Comparison of ENCODE assay signal across 17 cellular contexts in genomic region chr13:113903361-113903760, GRCh38. TPM values are rescaled to one million over a fixed set of nuclear protein-coding genes. Genes with fewer than 3 reads are reported as not detected.
A peak's percentile ranks its signal among the peaks of the same experiment; 100 is the strongest.
DNase-seq lines count a peak whose midpoint lies in the region; ATAC-seq, FAIRE-seq and TF ChIP-seq lines count a peak whose summit lies in the region.
"Had no signal": no experiment of that assay in that cellular context is flagged by ENCODE, and none has a peak within 500 bp of the region (broad histone marks: within the 10 kb centered on the region; RNA-seq: fewer than 3 reads in every experiment).

No MANE protein-coding gene starts in this region.

- no peak overlapping the region for H3K9ac ChIP-seq in astrocyte (ENCODE audit: low read length)

- peak overlapping the region; percentile 24 for H3K27ac ChIP-seq in astrocyte (ENCODE audit: low read depth, low read length)
- H3K27ac ChIP-seq in lung (ENCODE audit: low read depth in 1 of 2, low read length in 1 of 2) = peak overlapping the region in 1 of 2 donors; percentile 13
- H3K27ac ChIP-seq in upper lobe of right lung = no peak overlapping the region
- H3K27ac ChIP-seq: A549 had no signal

- H3K36me3 ChIP-seq in astrocyte (ENCODE audit: insufficient read depth, low read length) = no peaks in the 10 kb centered on the region
- no peaks in the 10 kb centered on the region for H3K36me3 ChIP-seq in lung (ENCODE audit: control insufficient read depth in 2 of 2, insufficient read depth in 2 of 2, low read length in 2 of 2)
- H3K36me3 ChIP-seq in upper lobe of right lung = no peaks in the 10 kb centered on the region

- H3K36me3 Mint-ChIP-seq in astrocyte (ENCODE audit: low read depth, unreplicated experiment) = peaks cover 2% of the 10 kb centered on the region

- H3K27me3 Mint-ChIP-seq in astrocyte (ENCODE audit: low read depth, unreplicated experiment) = no peaks in the 10 kb centered on the region

- H3K4me3 Mint-ChIP-seq in astrocyte (ENCODE audit: unreplicated experiment) = no peak overlapping the region
- H3K4me3 Mint-ChIP-seq: endodermal cell; nephron; stimulated activated naive CD8-positive, alpha-beta T cell treated with anti-CD3 and anti-CD28 coated beads, Interleukin-15, Interleukin-2, amounts not matched to agents 100 ng/mL and 50 ng/mL, for 24 hours had no signal

- H3K4me3 ChIP-seq in astrocyte (ENCODE audit: insufficient read depth, low read depth, low read length) (no peak overlapping the region), lung (no peak overlapping the region), upper lobe of right lung (no peak overlapping the region)
- H3K4me3 ChIP-seq: A549 had no signal

- ATAC-seq in lung (ENCODE audit: insufficient read depth, low FRiP score) (no peak), upper lobe of right lung (peak; percentile 51), GM19455 (IDR thresholded peaks at IDR 0.05; ENCODE audit: unreplicated experiment) (no peak)

- peak overlapping the region; percentile 38 for H2AFZ ChIP-seq in astrocyte (ENCODE audit: low read depth, low read length)

- H3K27ac Mint-ChIP-seq in astrocyte (ENCODE audit: unreplicated experiment) = peak overlapping the region; percentile 94
- H3K27ac Mint-ChIP-seq: endodermal cell; stimulated activated naive CD8-positive, alpha-beta T cell treated with anti-CD3 and anti-CD28 coated beads, Interleukin-15, Interleukin-2, amounts not matched to agents 100 ng/mL and 50 ng/mL, for 24 hours had no signal

- no peaks in the 10 kb centered on the region for H3K79me2 ChIP-seq in astrocyte (ENCODE audit: insufficient read depth, low read length)

- no peaks in the 10 kb centered on the region for H4K20me1 ChIP-seq in astrocyte (ENCODE audit: insufficient read depth, low read length)

- no peaks in the 10 kb centered on the region for H3K27me3 ChIP-seq in astrocyte (ENCODE audit: insufficient read depth, low read length)
- no peaks in the 10 kb centered on the region for H3K27me3 ChIP-seq in lung (ENCODE audit: control insufficient read depth, insufficient read depth)
- H3K27me3 ChIP-seq in upper lobe of right lung = peaks cover 4% of the 10 kb centered on the region

- peak; percentile 37 for DNase-seq in activated CD8-positive, alpha-beta memory T cell treated with anti-CD3 and anti-CD28 coated beads for 24 hours
- DNase-seq in activated CD8-positive, alpha-beta memory T cell treated with anti-CD3 and anti-CD28 coated beads, Interleukin-2, amount 50 U/mL, for 48 hours = no peak
- DNase-seq in astrocyte (ENCODE audit: low read depth) = peak; percentile 69
- DNase-seq in lung (ENCODE audit: low spot score) = peak; percentile 22
- no peak for DNase-seq in upper lobe of right lung
- DNase-seq in stimulated activated CD8-positive, alpha-beta memory T cell treated with anti-CD3 and anti-CD28 coated beads, Interleukin-4, amount 100 ng/mL, for 48 hours = no peak
- DNase-seq in stimulated activated CD4-positive, alpha-beta T cell treated with anti-CD3 and anti-CD28 coated beads, Interleukin-1b, Interleukin-23, amount 100 ng/mL, for 48 hours = no peak
- DNase-seq: activated gamma-delta T cell treated with Interleukin-2 at 50 U/mL for 16 hours, COR-L47, NCI-H2029, NCI-H526 treated with DMSO at 0.1 percent for 48 hours, T-helper 9 cell had no signal

- TF ChIP-seq CTCF in astrocyte (IDR thresholded peaks at IDR 0.05; ENCODE audit: insufficient read depth, low read depth, low read length) (no peak), lung (IDR thresholded peaks at IDR 0.05; ENCODE audit: control extremely low read depth, extremely low read depth) (no peak), upper lobe of right lung (IDR thresholded peaks at IDR 0.05) (no peak)

- H3K9me3 Mint-ChIP-seq in astrocyte (ENCODE audit: unreplicated experiment) = no peaks in the 10 kb centered on the region
- H3K9me3 Mint-ChIP-seq: endodermal cell; nephron; stimulated activated naive CD8-positive, alpha-beta T cell treated with anti-CD3 and anti-CD28 coated beads, Interleukin-15, Interleukin-2, amounts not matched to agents 100 ng/mL and 50 ng/mL, for 24 hours had no signal

- WGBS in lung, 2 donors = 79 to 82% methylated on average over 6 of the region's 6 CpGs

- H3K9me3 ChIP-seq in astrocyte (ENCODE audit: insufficient read depth, low read depth, low read length) (no peaks in the 10 kb centered on the region), lung (ENCODE audit: control insufficient read depth in 2 of 2, insufficient read depth in 1 of 2, low read length in 1 of 2) (no peaks in the 10 kb centered on the region), upper lobe of right lung (no peaks in the 10 kb centered on the region)
- H3K9me3 ChIP-seq: A549 had no signal

- FAIRE-seq in astrocyte (lab: Jason Lieb, UNC) = peak; percentile 73
- FAIRE-seq: A549 had no signal

- intact Hi-C loops in upper lobe of right lung (cut with DNase I) = no loop called here

- H3K4me1 ChIP-seq in astrocyte (ENCODE audit: insufficient read depth, low read length) (peaks cover 30% of the 10 kb centered on the region), lung (ENCODE audit: control insufficient read depth in 2 of 2, insufficient read depth in 2 of 2, low read length in 2 of 2) (peaks cover 0 to 2% of the 10 kb centered on the region in 2 donors), upper lobe of right lung (no peaks in the 10 kb centered on the region)
- H3K4me1 ChIP-seq: A549 had no signal

- H3K4me1 Mint-ChIP-seq in astrocyte (ENCODE audit: low read depth, unreplicated experiment) = peaks cover 46% of the 10 kb centered on the region

- H3K4me2 ChIP-seq in astrocyte (ENCODE audit: low read length) = no peak overlapping the region
- H3K4me2 ChIP-seq: A549 had no signal

RNA-seq across cellular contexts. Expression of gene GAS6, which starts 39.5 kb away (rescaled TPM):
- total RNA-seq in astrocyte = 252 and 287 TPM in 2 replicates
- total RNA-seq in lung = 10 to 100 TPM; 68.5 to 83.8 TPM
- 100 to 1,000 TPM in 1 of 2 donors, 10 to 100 TPM in 1; 61.8 to 107 TPM for polyA plus RNA-seq in lung
- 197 TPM for total RNA-seq in upper lobe of right lung

Comparison
In these comparisons a context has a peak if more than half of its experiments do, and no peak if none do; other contexts are left out.
1. DNase-seq: peak in activated CD8-positive, alpha-beta memory T cell treated with anti-CD3 and anti-CD28 coated beads for 24 hours (single experiment), astrocyte (single experiment) and lung (single experiment); none in activated CD8-positive, alpha-beta memory T cell treated with anti-CD3 and anti-CD28 coated beads, Interleukin-2, amount 50 U/mL, for 48 hours (single experiment), upper lobe of right lung (single experiment), stimulated activated CD8-positive, alpha-beta memory T cell treated with anti-CD3 and anti-CD28 coated beads, Interleukin-4, amount 100 ng/mL, for 48 hours (single experiment) and stimulated activated CD4-positive, alpha-beta T cell treated with anti-CD3 and anti-CD28 coated beads, Interleukin-1b, Interleukin-23, amount 100 ng/mL, for 48 hours (single experiment).